10 cellular contexts compared by ENCODE assay signal in the genomic region with DNA sequence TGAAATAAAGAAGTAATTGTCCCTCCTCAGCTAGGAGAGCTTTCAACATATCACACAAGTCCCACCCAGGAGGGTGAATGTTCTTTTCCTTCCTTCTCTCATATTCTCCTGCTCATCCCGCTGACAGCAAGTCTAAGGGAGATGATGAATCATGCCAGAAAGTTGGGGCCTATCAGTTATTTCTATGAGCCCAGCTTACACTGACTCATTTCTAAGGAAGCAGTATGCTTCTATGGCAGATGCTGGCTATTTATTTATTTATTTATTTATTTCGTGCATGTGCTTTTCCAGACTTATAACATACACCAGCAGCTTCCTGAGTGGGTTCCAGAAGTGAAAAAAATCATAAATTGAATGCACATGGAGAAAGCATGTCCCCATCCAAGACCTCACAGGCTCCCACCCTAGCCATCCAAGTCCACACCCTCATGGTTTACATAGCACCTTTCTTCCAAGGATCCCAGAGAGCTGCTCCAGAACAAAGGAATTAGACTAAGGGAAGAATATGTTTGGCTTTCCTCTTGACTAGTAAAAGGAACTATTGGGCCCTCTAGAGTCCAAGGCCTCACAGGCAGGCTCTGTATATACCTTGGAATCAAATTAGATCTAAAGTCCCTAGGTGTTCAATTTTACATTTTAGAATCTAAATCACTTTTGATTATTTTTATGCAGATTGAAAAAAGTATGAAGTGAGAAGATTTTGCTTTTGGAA.
DNase-seq lines count a peak whose midpoint lies in the region; ATAC-seq and TF ChIP-seq lines count a peak whose summit lies in the region.
"Had no signal": no experiment of that assay in that cellular context is flagged by ENCODE, and none has a peak within 500 bp of the region (broad histone marks: within the 10 kb centered on the region; RNA-seq: fewer than 3 reads in every experiment).

No MANE protein-coding gene starts in this region.

- TF ChIP-seq CTCF in MCF 10A (IDR thresholded peaks at IDR 0.05; ENCODE audit: unreplicated experiment) (no peak), breast epithelium (IDR thresholded peaks at IDR 0.05) (no peak), RWPE2 (IDR thresholded peaks at IDR 0.05; ENCODE audit: poor library complexity, severe bottlenecking) (no peak), foreskin fibroblast (IDR thresholded peaks at IDR 0.05; ENCODE audit: low read depth, low read length) (peak; percentile 40)

- peaks cover 4% of the 10 kb centered on the region for H3K36me3 Mint-ChIP-seq in MCF 10A (ENCODE audit: insufficient read depth, unreplicated experiment)
- H3K36me3 Mint-ChIP-seq in activated T-cell treated with anti-CD3 and anti-CD28 coated beads, Interleukin-2, amount 50 U/mL, for 4 hours (ENCODE audit: insufficient read depth) = no peaks in the 10 kb centered on the region
- H3K36me3 Mint-ChIP-seq: CD14-positive monocyte had no signal

- in situ Hi-C loops in KBM-7 (cut with MboI; ENCODE audit: low pct_unique_long_range_greater_than_20kb, low sequenced_read_pairs) = no loop called here

- no TSS peak for BruUV-seq in MCF 10A (replicated peaks; lab: Mats Ljungman, UMichigan)

- no peaks in the 10 kb centered on the region for H3K9me3 ChIP-seq in breast epithelium
- H3K9me3 ChIP-seq in RWPE2 (ENCODE audit: severe bottlenecking) = no peaks in the 10 kb centered on the region

- H3K27me3 ChIP-seq in breast epithelium (no peaks in the 10 kb centered on the region), RWPE2 (ENCODE audit: insufficient read depth, poor library complexity, severe bottlenecking) (no peaks in the 10 kb centered on the region)

- DNase-seq in MCF 10A (ENCODE audit: unreplicated experiment) (peak; percentile 77), breast epithelium (ENCODE audit: low spot score in 2 of 2) (no peak), RWPE2 (ENCODE audit: low spot score) (no peak), foreskin fibroblast (peak; percentile 88 to 91), KBM-7 (no peak)
- no peak for DNase-seq in activated T-cell treated with anti-CD3 and anti-CD28 coated beads, Interleukin-2, amount 50 U/mL, for 4 hours

- no peak overlapping the region for H3K27ac ChIP-seq in breast epithelium
- peak overlapping the region; percentile 36 for H3K27ac ChIP-seq in RWPE2 (ENCODE audit: poor library complexity, severe bottlenecking)

- peak; percentile 99 for ATAC-seq in RWPE2 (ENCODE audit: low read depth)
- no peak for ATAC-seq in GM18909 (IDR thresholded peaks at IDR 0.05; ENCODE audit: poor library complexity, unreplicated experiment)
- ATAC-seq in GM18873 (IDR thresholded peaks at IDR 0.05; ENCODE audit: low FRiP score, unreplicated experiment) = no peak
- no peak for ATAC-seq in activated T-cell treated with anti-CD3 and anti-CD28 coated beads, Interleukin-2, amount 50 U/mL, for 4 hours

- H3K4me3 ChIP-seq in breast epithelium (no peak overlapping the region), RWPE2 (ENCODE audit: severe bottlenecking) (no peak overlapping the region), foreskin fibroblast (ENCODE audit: low read depth in 1 of 2, low read length in 2 of 2) (no peak overlapping the region)

- intact Hi-C loops in MCF 10A (cut with micrococcal nuclease) (loop anchor here (5.0 kb wide), 1 partner anchor 158 kb away; no protein-coding TSS in a partner anchor), breast epithelium (cut with DNase I; ENCODE audit: low total_unique reads) (no loop called here)

- H3K27ac Mint-ChIP-seq in MCF 10A (ENCODE audit: low read depth, unreplicated experiment) = peak overlapping the region; percentile 79
- H3K27ac Mint-ChIP-seq: nephron had no signal

- no peak for TF ChIP-seq POLR2A in breast epithelium (IDR thresholded peaks at IDR 0.05)

- no peaks in the 10 kb centered on the region for H3K36me3 ChIP-seq in breast epithelium
- H3K36me3 ChIP-seq in RWPE2 (ENCODE audit: low read depth) = no peaks in the 10 kb centered on the region

- CTCF ChIA-PET in MCF 10A (lab: Yijun Ruan, JAX) = no interaction called here

- POLR2A ChIA-PET in MCF 10A (lab: Yijun Ruan, JAX) = interaction anchor here (0.7 kb wide), 1 partner anchor 1665 kb away, joined by 3 read pairs; no protein-coding TSS in a partner anchor

- no peaks in the 10 kb centered on the region for H3K4me1 ChIP-seq in breast epithelium
- H3K4me1 ChIP-seq in RWPE2 (ENCODE audit: insufficient read depth, poor library complexity, severe bottlenecking) = peaks cover 11% of the 10 kb centered on the region

- H3K9me3 Mint-ChIP-seq in MCF 10A (ENCODE audit: unreplicated experiment) = peaks cover 7% of the 10 kb centered on the region
- H3K9me3 Mint-ChIP-seq in activated T-cell treated with anti-CD3 and anti-CD28 coated beads, Interleukin-2, amount 50 U/mL, for 4 hours = no peaks in the 10 kb centered on the region
- H3K9me3 Mint-ChIP-seq: nephron had no signal

- H3K4me1 Mint-ChIP-seq in MCF 10A (ENCODE audit: insufficient read depth, unreplicated experiment) = peaks cover 32% of the 10 kb centered on the region
- H3K4me1 Mint-ChIP-seq in activated T-cell treated with anti-CD3 and anti-CD28 coated beads, Interleukin-2, amount 50 U/mL, for 4 hours (ENCODE audit: low read depth) = no peaks in the 10 kb centered on the region

- H3K4me3 Mint-ChIP-seq in MCF 10A (ENCODE audit: unreplicated experiment) = no peak overlapping the region
- no peak overlapping the region for H3K4me3 Mint-ChIP-seq in activated T-cell treated with anti-CD3 and anti-CD28 coated beads, Interleukin-2, amount 50 U/mL, for 4 hours
- H3K4me3 Mint-ChIP-seq: CD14-positive monocyte, nephron had no signal

- H3K27me3 Mint-ChIP-seq in MCF 10A (ENCODE audit: insufficient read depth, unreplicated experiment) = no peaks in the 10 kb centered on the region
- H3K27me3 Mint-ChIP-seq in activated T-cell treated with anti-CD3 and anti-CD28 coated beads, Interleukin-2, amount 50 U/mL, for 4 hours (ENCODE audit: low read depth) = no peaks in the 10 kb centered on the region

Comparison
In these comparisons a context has a peak if more than half of its experiments do, and no peak if none do; other contexts are left out.
1. DNase-seq: peak in MCF 10A (single experiment) and foreskin fibroblast (2 of 2); none in breast epithelium (0 of 2), RWPE2 (single experiment), activated T-cell treated with anti-CD3 and anti-CD28 coated beads, Interleukin-2, amount 50 U/mL, for 4 hours (single experiment) and KBM-7 (single experiment).